Comparison of ENCODE assay signal across 9 cellular contexts in the genomic region with DNA sequence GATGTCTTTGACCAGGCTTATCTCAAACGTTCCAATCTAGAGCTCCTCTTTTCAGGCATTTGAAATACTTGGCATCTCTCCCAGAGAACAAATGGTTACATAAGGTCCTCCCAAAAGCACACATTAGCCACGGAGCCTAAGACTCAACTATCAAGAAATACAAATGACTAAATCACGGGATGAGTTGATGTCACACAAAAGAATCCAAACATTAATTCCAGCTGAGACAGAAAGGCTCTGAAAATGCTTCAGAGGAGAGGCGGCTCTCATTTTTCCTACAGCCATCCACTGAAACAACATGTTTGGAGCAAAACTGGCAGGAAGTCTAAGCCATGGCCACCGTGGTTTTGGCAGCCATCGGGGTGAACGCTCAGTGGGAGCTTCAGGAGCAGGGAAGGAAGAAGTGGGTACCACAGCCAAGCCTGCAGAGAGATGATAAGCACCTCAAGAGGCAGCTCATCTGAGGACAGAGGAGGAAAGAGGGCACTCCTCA.
DNase-seq lines count a peak whose midpoint lies in the region; ATAC-seq and TF ChIP-seq lines count a peak whose summit lies in the region.
"Had no signal": no experiment of that assay in that cellular context is flagged by ENCODE, and none has a peak within 500 bp of the region (broad histone marks: within the 10 kb centered on the region; RNA-seq: fewer than 3 reads in every experiment).

No MANE protein-coding gene starts in this region.

- H3K4me3 ChIP-seq in GM23248 (peak overlapping the region; percentile 19; the same call in 1 of the 2 replicates), gastroesophageal sphincter (no peak overlapping the region), gastrocnemius medialis (no peak overlapping the region)

- no peaks in the 10 kb centered on the region for H3K9me3 ChIP-seq in GM23248 (ENCODE audit: low read depth)
- no peaks in the 10 kb centered on the region for H3K9me3 ChIP-seq in gastroesophageal sphincter
- no peaks in the 10 kb centered on the region for H3K9me3 ChIP-seq in gastrocnemius medialis

- peaks cover 24% of the 10 kb centered on the region for H3K79me2 ChIP-seq in GM23248 (ENCODE audit: insufficient read depth)

- H3K4me1 ChIP-seq in GM23248 (ENCODE audit: insufficient read depth) (peaks cover 55% of the 10 kb centered on the region), gastroesophageal sphincter (peaks cover 0 to 77% (median 34%) of the 10 kb centered on the region in 3 donors), gastrocnemius medialis (peaks cover 15 to 35% of the 10 kb centered on the region in 2 donors)

- intact Hi-C loops in gastrocnemius medialis (cut with DNase I; ENCODE audit: low total_unique reads): no loop called here

- no peak for TF ChIP-seq EP300 in gastroesophageal sphincter (IDR thresholded peaks at IDR 0.05)

- peak overlapping the region in 1 of 2 donors; percentile 56 for H3K27ac Mint-ChIP-seq in activated naive CD4-positive, alpha-beta T cell treated with anti-CD3 and anti-CD28 coated beads, Interleukin-2, amount 50 U/mL, for 72 hours

- in situ Hi-C loops in GM23248 (cut with MboI): loop anchor here (25.0 kb wide), 1 partner anchor 383 kb away; no protein-coding TSS in a partner anchor
- in situ Hi-C loops in gastrocnemius medialis (cut with MboI; ENCODE audit: low sequenced_read_pairs in 4 of 4): no loop called here

- peaks cover 17% of the 10 kb centered on the region; the same call in 1 of the 2 replicates for H3K36me3 ChIP-seq in GM23248 (ENCODE audit: low read depth)
- H3K36me3 ChIP-seq in gastroesophageal sphincter: peaks cover 0 to 46% of the 10 kb centered on the region in 2 donors
- H3K36me3 ChIP-seq in gastrocnemius medialis: peaks cover 0 to 38% of the 10 kb centered on the region in 2 donors

- no peaks in the 10 kb centered on the region for H4K20me1 ChIP-seq in GM23248 (ENCODE audit: insufficient read depth)

- peak overlapping the region; percentile 71 for H3K9ac ChIP-seq in GM23248

- H3K4me2 ChIP-seq in GM23248 (ENCODE audit: unreplicated experiment): peak overlapping the region; percentile 50

- no peak for TF ChIP-seq CTCF in gastroesophageal sphincter (IDR thresholded peaks at IDR 0.05)
- TF ChIP-seq CTCF in gastrocnemius medialis (IDR thresholded peaks at IDR 0.05 in 4 of 5, conservative IDR thresholded peaks at IDR 0.05 in 1 of 5): no peak

- no peak for TF ChIP-seq POLR2A in gastroesophageal sphincter (IDR thresholded peaks at IDR 0.05)
- TF ChIP-seq POLR2A in gastrocnemius medialis (IDR thresholded peaks at IDR 0.05): peak in 1 of 2 donors; percentile 26

- no peak overlapping the region for H2AFZ ChIP-seq in GM23248

- 0 to 1% methylated on average over 7 of the region's 7 CpGs for WGBS in GM23248 (ENCODE audit: low coverage in 1 of 2, low lambda C conversion rate in 2 of 2, missing lambda C conversion rate in 2 of 2), 2 experiments
- WGBS in gastroesophageal sphincter (ENCODE audit: low coverage in 1 of 2), 2 donors: 2 to 4% methylated on average over 3 to 7 of the region's 7 CpGs

- H3K27ac ChIP-seq in GM23248: peak overlapping the region; percentile 89
- peak overlapping the region; percentile 16 to 87 (median 75) for H3K27ac ChIP-seq in gastroesophageal sphincter
- peak overlapping the region; percentile 51 to 77 (median 70) for H3K27ac ChIP-seq in gastrocnemius medialis
- H3K27ac ChIP-seq: HL-60 had no signal

- no peaks in the 10 kb centered on the region for H3K9me3 Mint-ChIP-seq in activated naive CD4-positive, alpha-beta T cell treated with anti-CD3 and anti-CD28 coated beads, Interleukin-2, amount 50 U/mL, for 72 hours

- DNase-seq in GM23248: peak; percentile 90
- DNase-seq in UCSD-AML1 (lab: John Stamatoyannopoulos, UW; ENCODE audit: unreplicated experiment): peak; percentile 42
- no peak for DNase-seq in gastrocnemius medialis
- DNase-seq in GM19238 (ENCODE audit: insufficient read length, low spot score): no peak
- no peak for DNase-seq in activated naive CD4-positive, alpha-beta T cell treated with anti-CD3 and anti-CD28 coated beads, Interleukin-2, amount 50 U/mL, for 72 hours (ENCODE audit: low spot score in 2 of 2)

- peaks cover 74% of the 10 kb centered on the region for H3F3A ChIP-seq in GM23248 (ENCODE audit: insufficient read depth)

- peaks cover 0 to 5% of the 10 kb centered on the region in 2 donors for H3K36me3 Mint-ChIP-seq in activated naive CD4-positive, alpha-beta T cell treated with anti-CD3 and anti-CD28 coated beads, Interleukin-2, amount 50 U/mL, for 72 hours

- ATAC-seq in gastroesophageal sphincter: peak; percentile 69
- peak; percentile 73 to 79 for ATAC-seq in gastrocnemius medialis
- ATAC-seq in HG03457 (IDR thresholded peaks at IDR 0.05; ENCODE audit: unreplicated experiment): no peak
- no peak for ATAC-seq in activated naive CD4-positive, alpha-beta T cell treated with anti-CD3 and anti-CD28 coated beads, Interleukin-2, amount 50 U/mL, for 72 hours
- ATAC-seq in GM21576 (IDR thresholded peaks at IDR 0.05; ENCODE audit: unreplicated experiment): no peak

- H3K9me2 ChIP-seq in GM23248 (ENCODE audit: insufficient read depth): no peaks in the 10 kb centered on the region

- no peaks in the 10 kb centered on the region for H3K27me3 ChIP-seq in GM23248 (replicated peaks; ENCODE audit: insufficient read depth)
- no peaks in the 10 kb centered on the region for H3K27me3 ChIP-seq in gastroesophageal sphincter
- no peaks in the 10 kb centered on the region for H3K27me3 ChIP-seq in gastrocnemius medialis

Comparison
In these comparisons a context has a peak if more than half of its experiments do, and no peak if none do; other contexts are left out.
1. DNase-seq: peak in GM23248 (single experiment) and UCSD-AML1 (single experiment); none in gastrocnemius medialis (0 of 2), GM19238 (single experiment) and activated naive CD4-positive, alpha-beta T cell treated with anti-CD3 and anti-CD28 coated beads, Interleukin-2, amount 50 U/mL, for 72 hours (0 of 2).
2. ATAC-seq: peak in gastroesophageal sphincter (single experiment) and gastrocnemius medialis (2 of 2); none in HG03457 (single experiment), activated naive CD4-positive, alpha-beta T cell treated with anti-CD3 and anti-CD28 coated beads, Interleukin-2, amount 50 U/mL, for 72 hours (0 of 2) and GM21576 (single experiment).
3. Peak in every context shown above with its lines, with median percentiles within 50 percentile points of each other: H3K27ac ChIP-seq.